14 cellular contexts compared by ENCODE assay signal in genomic region chr2:134189009-134189717, GRCh38.
DNase-seq lines count a peak whose midpoint lies in the region; ATAC-seq and TF ChIP-seq lines count a peak whose summit lies in the region.
"Had no signal": no experiment of that assay in that cellular context is flagged by ENCODE, and none has a peak within 500 bp of the region (broad histone marks: within the 10 kb centered on the region; RNA-seq: fewer than 3 reads in every experiment).

No MANE protein-coding gene starts in this region.

- CTCF ChIA-PET in activated CD4-positive, alpha-beta memory T cell treated with anti-CD3 and anti-CD28 coated beads, Interleukin-2, amount 10 ng/mL, durations not matched to agents 7 days and 5 days (lab: Charles Lee) = no interaction called here

- H3K4me3 Mint-ChIP-seq in activated CD4-positive, alpha-beta memory T cell treated with anti-CD3 and anti-CD28 coated beads, Interleukin-2, amount 10 ng/mL, durations not matched to agents 7 days and 5 days = no peak overlapping the region
- H3K4me3 Mint-ChIP-seq in immature natural killer cell = no peak overlapping the region
- H3K4me3 Mint-ChIP-seq: CD14-positive monocyte had no signal

- H3K36me3 Mint-ChIP-seq in activated CD4-positive, alpha-beta memory T cell treated with anti-CD3 and anti-CD28 coated beads, Interleukin-2, amount 10 ng/mL, durations not matched to agents 7 days and 5 days (ENCODE audit: low read depth) = peaks cover 15% of the 10 kb centered on the region
- H3K36me3 Mint-ChIP-seq in immature natural killer cell = peaks cover 8 to 13% (median 12%) of the 10 kb centered on the region in 3 donors

- POLR2A ChIA-PET in activated CD4-positive, alpha-beta memory T cell treated with anti-CD3 and anti-CD28 coated beads, Interleukin-2, amount 10 ng/mL, durations not matched to agents 7 days and 5 days (lab: Charles Lee) = interaction anchor here (1.0 kb wide), 1 partner anchor 9 kb away, joined by 3 read pairs; no protein-coding TSS in a partner anchor

- H3K27me3 Mint-ChIP-seq in activated CD4-positive, alpha-beta memory T cell treated with anti-CD3 and anti-CD28 coated beads, Interleukin-2, amount 10 ng/mL, durations not matched to agents 7 days and 5 days = no peaks in the 10 kb centered on the region
- peaks cover 0 to 2% (median 0%) of the 10 kb centered on the region in 3 donors for H3K27me3 Mint-ChIP-seq in immature natural killer cell (ENCODE audit: low read depth in 3 of 3)

- H3K9me3 Mint-ChIP-seq in activated CD4-positive, alpha-beta memory T cell treated with anti-CD3 and anti-CD28 coated beads, Interleukin-2, amount 10 ng/mL, durations not matched to agents 7 days and 5 days = peaks cover 3% of the 10 kb centered on the region
- H3K9me3 Mint-ChIP-seq in immature natural killer cell = peaks cover 0 to 5% (median 1%) of the 10 kb centered on the region in 6 donors

- no peak overlapping the region for H3K27ac Mint-ChIP-seq in activated CD4-positive, alpha-beta memory T cell treated with anti-CD3 and anti-CD28 coated beads, Interleukin-2, amount 10 ng/mL, durations not matched to agents 7 days and 5 days
- H3K27ac Mint-ChIP-seq in immature natural killer cell = peak overlapping the region in 1 of 6 donors; percentile 19
- H3K27ac Mint-ChIP-seq: CD14-positive monocyte had no signal

- H3K4me3 ChIP-seq in AG10803 (ENCODE audit: low read length) = no peak overlapping the region

- ATAC-seq in HG02623 (IDR thresholded peaks at IDR 0.05; ENCODE audit: unreplicated experiment) = no peak
- ATAC-seq: Panc1 had no signal

- no peak for TF ChIP-seq EP300 in Ishikawa (IDR thresholded peaks at IDR 0.05; ENCODE audit: borderline replicate concordance)

- peaks cover 25% of the 10 kb centered on the region for H3K4me1 Mint-ChIP-seq in activated CD4-positive, alpha-beta memory T cell treated with anti-CD3 and anti-CD28 coated beads, Interleukin-2, amount 10 ng/mL, durations not matched to agents 7 days and 5 days
- H3K4me1 Mint-ChIP-seq in immature natural killer cell = peaks cover 39 to 79% of the 10 kb centered on the region in 2 donors

- no peak for TF ChIP-seq RAD21 in Ishikawa (IDR thresholded peaks at IDR 0.05; ENCODE audit: low read depth)

- DNase-seq in AG10803 (ENCODE audit: low read depth) = peak; percentile 71
- DNase-seq in amniotic epithelial cell (ENCODE audit: low read depth) = peak; percentile 75
- peak; percentile 92 for DNase-seq in kidney tubule cell (ENCODE audit: low spot score)
- no peak for DNase-seq in activated CD4-positive, alpha-beta memory T cell treated with anti-CD3 and anti-CD28 coated beads, Interleukin-2, amount 10 ng/mL, durations not matched to agents 7 days and 5 days
- DNase-seq in activated CD4-positive, alpha-beta T cell treated with anti-CD3 and anti-CD28 coated beads, Interleukin-2, amount 50 U/mL, for 1 hour = no peak
- no peak for DNase-seq in immature natural killer cell
- DNase-seq: amniotic stem cell, H7, hippocampal formation, occipital lobe had no signal

- TF ChIP-seq CTCF in AG10803 (conservative IDR thresholded peaks at IDR 0.05; ENCODE audit: low read length) = no peak

TF ChIP-seq in Ishikawa, 13 proteins besides CTCF, POLR2A, EP300 and RAD21:
- TF ChIP-seq NFIC (IDR thresholded peaks at IDR 0.05) = peak; percentile 33; the same call in 1 of the 2 replicates
- no peak for TF ChIP-seq ZBTB7A (IDR thresholded peaks at IDR 0.05; ENCODE audit: low read depth)
- TF ChIP-seq EGR1 (IDR thresholded peaks at IDR 0.05) = no peak
- TF ChIP-seq TAF1 (IDR thresholded peaks at IDR 0.05; ENCODE audit: low read depth) = no peak
- peak; percentile 79 for TF ChIP-seq CEBPB (IDR thresholded peaks at IDR 0.05)
- no peak for TF ChIP-seq YY1 (IDR thresholded peaks at IDR 0.05; ENCODE audit: low read depth)
- TF ChIP-seq FOXM1 (IDR thresholded peaks at IDR 0.05; ENCODE audit: borderline replicate concordance, low read depth) = no peak
- TF ChIP-seq REST (IDR thresholded peaks at IDR 0.05; ENCODE audit: low read depth) = no peak
- TF ChIP-seq TCF12 (IDR thresholded peaks at IDR 0.05; ENCODE audit: low read depth) = no peak
- TF ChIP-seq CREB1 (IDR thresholded peaks at IDR 0.05; ENCODE audit: low read depth) = no peak
- TF ChIP-seq, protein P1, sequence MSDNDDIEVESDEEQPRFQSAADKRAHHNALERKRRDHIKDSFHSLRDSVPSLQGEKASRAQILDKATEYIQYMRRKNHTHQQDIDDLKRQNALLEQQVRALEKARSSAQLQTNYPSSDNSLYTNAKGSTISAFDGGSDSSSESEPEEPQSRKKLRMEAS (IDR thresholded peaks at IDR 0.05) = peak; percentile 62
- TF ChIP-seq TEAD4 (IDR thresholded peaks at IDR 0.05) = no peak
- TF ChIP-seq, protein P2, sequence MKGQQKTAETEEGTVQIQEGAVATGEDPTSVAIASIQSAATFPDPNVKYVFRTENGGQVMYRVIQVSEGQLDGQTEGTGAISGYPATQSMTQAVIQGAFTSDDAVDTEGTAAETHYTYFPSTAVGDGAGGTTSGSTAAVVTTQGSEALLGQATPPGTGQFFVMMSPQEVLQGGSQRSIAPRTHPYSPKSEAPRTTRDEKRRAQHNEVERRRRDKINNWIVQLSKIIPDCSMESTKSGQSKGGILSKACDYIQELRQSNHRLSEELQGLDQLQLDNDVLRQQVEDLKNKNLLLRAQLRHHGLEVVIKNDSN (IDR thresholded peaks at IDR 0.05) = peak; percentile 86

Comparison
In these comparisons a context has a peak if more than half of its experiments do, and no peak if none do; other contexts are left out.
1. DNase-seq: peak in AG10803 (single experiment), amniotic epithelial cell (single experiment) and kidney tubule cell (single experiment); none in activated CD4-positive, alpha-beta memory T cell treated with anti-CD3 and anti-CD28 coated beads, Interleukin-2, amount 10 ng/mL, durations not matched to agents 7 days and 5 days (single experiment), activated CD4-positive, alpha-beta T cell treated with anti-CD3 and anti-CD28 coated beads, Interleukin-2, amount 50 U/mL, for 1 hour (single experiment) and immature natural killer cell (0 of 3).